1 cellular context compared by ENCODE assay signal in the genomic region with DNA sequence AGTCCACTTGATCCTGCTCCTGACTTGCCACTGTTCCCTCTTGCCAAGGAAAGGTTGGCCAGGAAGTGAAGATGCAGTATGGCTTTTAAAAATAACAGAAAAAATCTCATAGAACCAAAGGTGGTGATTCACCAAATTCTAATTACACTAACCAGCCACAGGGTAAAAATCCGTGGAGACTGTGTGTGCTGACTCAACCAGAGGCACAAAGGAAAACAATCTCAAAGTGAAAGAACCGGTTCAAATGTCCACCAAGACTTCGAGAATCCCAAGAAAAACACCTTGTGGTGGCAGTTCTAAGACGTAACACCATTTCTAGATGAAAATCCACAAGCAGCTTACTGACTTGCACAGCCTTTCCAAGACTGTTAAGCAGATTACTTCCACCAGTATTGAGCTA.
TF ChIP-seq lines count a peak whose summit lies in the region.

No MANE protein-coding gene starts in this region.

TF ChIP-seq in H1, 55 proteins besides CTCF, POLR2A, EP300 and RAD21:
- TF ChIP-seq CHD1 (IDR thresholded peaks at IDR 0.05; ENCODE audit: low read depth, low read length): no peak
- TF ChIP-seq BRCA1 (IDR thresholded peaks at IDR 0.05; ENCODE audit: low read depth, low read length): no peak
- no peak for TF ChIP-seq CHD2 (IDR thresholded peaks at IDR 0.05; ENCODE audit: low read length)
- no peak for TF ChIP-seq SP2 (IDR thresholded peaks at IDR 0.05; ENCODE audit: low read length)
- no peak for TF ChIP-seq EGR1 (IDR thresholded peaks at IDR 0.05; ENCODE audit: borderline replicate concordance, low read depth, low read length)
- TF ChIP-seq CTBP2 (IDR thresholded peaks at IDR 0.05; ENCODE audit: borderline replicate concordance, insufficient read depth, insufficient read length, low read length): no peak
- TF ChIP-seq, protein P1, sequence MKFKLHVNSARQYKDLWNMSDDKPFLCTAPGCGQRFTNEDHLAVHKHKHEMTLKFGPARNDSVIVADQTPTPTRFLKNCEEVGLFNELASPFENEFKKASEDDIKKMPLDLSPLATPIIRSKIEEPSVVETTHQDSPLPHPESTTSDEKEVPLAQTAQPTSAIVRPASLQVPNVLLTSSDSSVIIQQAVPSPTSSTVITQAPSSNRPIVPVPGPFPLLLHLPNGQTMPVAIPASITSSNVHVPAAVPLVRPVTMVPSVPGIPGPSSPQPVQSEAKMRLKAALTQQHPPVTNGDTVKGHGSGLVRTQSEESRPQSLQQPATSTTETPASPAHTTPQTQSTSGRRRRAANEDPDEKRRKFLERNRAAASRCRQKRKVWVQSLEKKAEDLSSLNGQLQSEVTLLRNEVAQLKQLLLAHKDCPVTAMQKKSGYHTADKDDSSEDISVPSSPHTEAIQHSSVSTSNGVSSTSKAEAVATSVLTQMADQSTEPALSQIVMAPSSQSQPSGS (IDR thresholded peaks at IDR 0.05; ENCODE audit: low read length): no peak
TF ChIP-seq in H1: peak in this region for 0.
